ENCODE assay signal across 1 cellular context in the genomic region with DNA sequence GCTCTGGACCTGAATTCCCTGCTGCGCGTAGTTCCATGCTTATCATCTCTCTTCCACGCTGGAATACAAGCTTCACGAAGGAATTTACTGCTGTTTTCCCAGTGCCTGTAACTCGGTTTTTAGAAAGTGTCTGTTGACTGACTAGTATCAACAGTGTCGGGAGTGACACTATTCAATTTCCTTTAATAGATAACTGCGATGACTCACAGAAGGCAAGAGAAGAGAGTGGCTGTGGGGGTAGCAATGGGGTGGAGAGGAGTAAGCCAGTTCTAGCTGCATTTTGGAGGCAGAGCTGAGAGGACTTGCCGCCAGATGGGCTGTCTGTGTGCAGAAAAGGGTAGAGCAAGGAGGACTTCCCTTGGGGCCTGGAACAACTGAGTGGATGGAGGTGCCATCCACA.
A peak's percentile ranks its signal among the peaks of the same experiment; 100 is the strongest.
TF ChIP-seq lines count a peak whose summit lies in the region.

No MANE protein-coding gene starts in this region.

TF ChIP-seq in K562, 482 proteins besides CTCF, POLR2A, EP300 and RAD21:
- TF ChIP-seq CCAR2 (IDR thresholded peaks at IDR 0.05; ENCODE audit: low read depth, low read length) (no peak), ZZZ3 (IDR thresholded peaks at IDR 0.05) (no peak), MYC (IDR thresholded peaks at IDR 0.05; ENCODE audit: low read depth, low read length) (no peak), MYC (CRISPR knock-in tag; IDR thresholded peaks at IDR 0.05; ENCODE audit: borderline replicate concordance, low read depth) (no peak), CHCHD3 (CRISPR knock-in tag; IDR thresholded peaks at IDR 0.05) (no peak), RFX5 (IDR thresholded peaks at IDR 0.05; ENCODE audit: low read depth, low read length) (no peak), ZNF707 (CRISPR knock-in tag; conservative IDR thresholded peaks at IDR 0.05) (no peak), DACH1 (IDR thresholded peaks at IDR 0.05; ENCODE audit: partially characterized antibody) (peak; percentile 14), ZFX (CRISPR knock-in tag; IDR thresholded peaks at IDR 0.05) (0 out of 2 replicates have a peak, but pooled peaks have one; percentile 16), GATAD2B (IDR thresholded peaks at IDR 0.05; ENCODE audit: borderline replicate concordance) (no peak), POLR2G (IDR thresholded peaks at IDR 0.05; ENCODE audit: low read depth, low read length) (no peak), MEIS2 (IDR thresholded peaks at IDR 0.05; ENCODE audit: partially characterized antibody) (peak; percentile 26), ZNF57 (CRISPR knock-in tag; IDR thresholded peaks at IDR 0.05) (no peak), SMAD1 (IDR thresholded peaks at IDR 0.05; ENCODE audit: low read depth, low read length, partially characterized antibody) (no peak), ZBTB1 (CRISPR knock-in tag; IDR thresholded peaks at IDR 0.05; ENCODE audit: borderline replicate concordance, low read depth) (no peak), JUN (IDR thresholded peaks at IDR 0.05; ENCODE audit: borderline replicate concordance, low read depth, low read length) (0 out of 2 replicates have a peak, but pooled peaks have one; percentile 22), JUN (CRISPR knock-in tag; IDR thresholded peaks at IDR 0.05; ENCODE audit: borderline replicate concordance) (no peak), SMARCA4 (IDR thresholded peaks at IDR 0.05) (peak; percentile 36; the same call in 1 of the 2 replicates), ZNF507 (tag; conservative IDR thresholded peaks at IDR 0.05) (no peak), NONO (IDR thresholded peaks at IDR 0.05; ENCODE audit: low read depth in 2 of 2, low read length in 1 of 2) (no peak), KLF16 (IDR thresholded peaks at IDR 0.05) (0 out of 2 replicates have a peak, but pooled peaks have one; percentile 33), FOXA3 (CRISPR knock-in tag; conservative IDR thresholded peaks at IDR 0.05 in 1 of 2, IDR thresholded peaks at IDR 0.05 in 1 of 2) (0 out of 4 replicates have a peak, but pooled peaks of 1 of the 2 experiments have one; percentile 41), ZNF3 (CRISPR knock-in tag; IDR thresholded peaks at IDR 0.05) (no peak), BACH1 (tag; IDR thresholded peaks at IDR 0.05) (no peak), FOSL1 (tag; conservative IDR thresholded peaks at IDR 0.05) (peak; percentile 85), JUND (IDR thresholded peaks at IDR 0.05; ENCODE audit: borderline replicate concordance, low read depth, low read length) (peak; percentile 79), JUND (tag; IDR thresholded peaks at IDR 0.05; ENCODE audit: borderline replicate concordance, low read depth, low read length) (peak; percentile 34; the same call in 1 of the 3 replicates), GTF2F1 (IDR thresholded peaks at IDR 0.05; ENCODE audit: low read depth, low read length) (no peak), NR4A1 (CRISPR knock-in tag; IDR thresholded peaks at IDR 0.05) (no peak), NR4A1 (tag; IDR thresholded peaks at IDR 0.05) (no peak), KLF13 (tag; IDR thresholded peaks at IDR 0.05; ENCODE audit: borderline replicate concordance, low read depth) (no peak), ZNF121 (CRISPR knock-in tag; conservative IDR thresholded peaks at IDR 0.05) (no peak), ZNF217 (CRISPR knock-in tag; IDR thresholded peaks at IDR 0.05) (no peak), ZNF41 (CRISPR knock-in tag; conservative IDR thresholded peaks at IDR 0.05) (no peak), XRCC5 (IDR thresholded peaks at IDR 0.05; ENCODE audit: low read depth, low read length) (no peak), HDAC3 (IDR thresholded peaks at IDR 0.05; ENCODE audit: borderline replicate concordance, partially characterized antibody) (no peak), SLC30A9 (CRISPR knock-in tag; IDR thresholded peaks at IDR 0.05) (no peak), ZNF124 (CRISPR knock-in tag; IDR thresholded peaks at IDR 0.05) (no peak), ZNF175 (CRISPR knock-in tag; IDR thresholded peaks at IDR 0.05; ENCODE audit: low read depth) (no peak), ZNF354B (CRISPR knock-in tag; IDR thresholded peaks at IDR 0.05) (no peak), DMBX1 (CRISPR knock-in tag; IDR thresholded peaks at IDR 0.05; ENCODE audit: borderline replicate concordance) (no peak), PHTF2 (CRISPR knock-in tag; IDR thresholded peaks at IDR 0.05) (no peak), PCBP2 (IDR thresholded peaks at IDR 0.05; ENCODE audit: low read depth, low read length, poor library complexity, severe bottlenecking) (no peak), EP400 (IDR thresholded peaks at IDR 0.05) (no peak)
- TF ChIP-seq, protein P1, sequence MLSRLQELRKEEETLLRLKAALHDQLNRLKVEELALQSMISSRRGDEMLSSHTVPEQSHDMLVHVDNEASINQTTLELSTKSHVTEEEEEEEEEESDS (CRISPR knock-in tag; IDR thresholded peaks at IDR 0.05): no peak
- TF ChIP-seq, protein P2, sequence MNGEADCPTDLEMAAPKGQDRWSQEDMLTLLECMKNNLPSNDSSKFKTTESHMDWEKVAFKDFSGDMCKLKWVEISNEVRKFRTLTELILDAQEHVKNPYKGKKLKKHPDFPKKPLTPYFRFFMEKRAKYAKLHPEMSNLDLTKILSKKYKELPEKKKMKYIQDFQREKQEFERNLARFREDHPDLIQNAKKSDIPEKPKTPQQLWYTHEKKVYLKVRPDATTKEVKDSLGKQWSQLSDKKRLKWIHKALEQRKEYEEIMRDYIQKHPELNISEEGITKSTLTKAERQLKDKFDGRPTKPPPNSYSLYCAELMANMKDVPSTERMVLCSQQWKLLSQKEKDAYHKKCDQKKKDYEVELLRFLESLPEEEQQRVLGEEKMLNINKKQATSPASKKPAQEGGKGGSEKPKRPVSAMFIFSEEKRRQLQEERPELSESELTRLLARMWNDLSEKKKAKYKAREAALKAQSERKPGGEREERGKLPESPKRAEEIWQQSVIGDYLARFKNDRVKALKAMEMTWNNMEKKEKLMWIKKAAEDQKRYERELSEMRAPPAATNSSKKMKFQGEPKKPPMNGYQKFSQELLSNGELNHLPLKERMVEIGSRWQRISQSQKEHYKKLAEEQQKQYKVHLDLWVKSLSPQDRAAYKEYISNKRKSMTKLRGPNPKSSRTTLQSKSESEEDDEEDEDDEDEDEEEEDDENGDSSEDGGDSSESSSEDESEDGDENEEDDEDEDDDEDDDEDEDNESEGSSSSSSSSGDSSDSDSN (IDR thresholded peaks at IDR 0.05; ENCODE audit: borderline replicate concordance in 1 of 2, low read depth in 2 of 2, low read length in 2 of 2): no peak
- TF ChIP-seq, protein P3, sequence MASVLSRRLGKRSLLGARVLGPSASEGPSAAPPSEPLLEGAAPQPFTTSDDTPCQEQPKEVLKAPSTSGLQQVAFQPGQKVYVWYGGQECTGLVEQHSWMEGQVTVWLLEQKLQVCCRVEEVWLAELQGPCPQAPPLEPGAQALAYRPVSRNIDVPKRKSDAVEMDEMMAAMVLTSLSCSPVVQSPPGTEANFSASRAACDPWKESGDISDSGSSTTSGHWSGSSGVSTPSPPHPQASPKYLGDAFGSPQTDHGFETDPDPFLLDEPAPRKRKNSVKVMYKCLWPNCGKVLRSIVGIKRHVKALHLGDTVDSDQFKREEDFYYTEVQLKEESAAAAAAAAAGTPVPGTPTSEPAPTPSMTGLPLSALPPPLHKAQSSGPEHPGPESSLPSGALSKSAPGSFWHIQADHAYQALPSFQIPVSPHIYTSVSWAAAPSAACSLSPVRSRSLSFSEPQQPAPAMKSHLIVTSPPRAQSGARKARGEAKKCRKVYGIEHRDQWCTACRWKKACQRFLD (CRISPR knock-in tag; IDR thresholded peaks at IDR 0.05): no peak
- TF ChIP-seq, protein P4, sequence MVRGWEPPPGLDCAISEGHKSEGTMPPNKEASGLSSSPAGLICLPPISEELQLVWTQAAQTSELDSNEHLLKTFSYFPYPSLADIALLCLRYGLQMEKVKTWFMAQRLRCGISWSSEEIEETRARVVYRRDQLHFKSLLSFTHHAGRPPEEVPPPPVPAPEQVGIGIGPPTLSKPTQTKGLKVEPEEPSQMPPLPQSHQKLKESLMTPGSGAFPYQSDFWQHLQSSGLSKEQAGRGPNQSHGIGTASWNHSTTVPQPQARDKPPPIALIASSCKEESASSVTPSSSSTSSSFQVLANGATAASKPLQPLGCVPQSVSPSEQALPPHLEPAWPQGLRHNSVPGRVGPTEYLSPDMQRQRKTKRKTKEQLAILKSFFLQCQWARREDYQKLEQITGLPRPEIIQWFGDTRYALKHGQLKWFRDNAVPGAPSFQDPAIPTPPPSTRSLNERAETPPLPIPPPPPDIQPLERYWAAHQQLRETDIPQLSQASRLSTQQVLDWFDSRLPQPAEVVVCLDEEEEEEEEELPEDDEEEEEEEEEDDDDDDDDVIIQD (CRISPR knock-in tag; IDR thresholded peaks at IDR 0.05): no peak
- TF ChIP-seq, protein P5, sequence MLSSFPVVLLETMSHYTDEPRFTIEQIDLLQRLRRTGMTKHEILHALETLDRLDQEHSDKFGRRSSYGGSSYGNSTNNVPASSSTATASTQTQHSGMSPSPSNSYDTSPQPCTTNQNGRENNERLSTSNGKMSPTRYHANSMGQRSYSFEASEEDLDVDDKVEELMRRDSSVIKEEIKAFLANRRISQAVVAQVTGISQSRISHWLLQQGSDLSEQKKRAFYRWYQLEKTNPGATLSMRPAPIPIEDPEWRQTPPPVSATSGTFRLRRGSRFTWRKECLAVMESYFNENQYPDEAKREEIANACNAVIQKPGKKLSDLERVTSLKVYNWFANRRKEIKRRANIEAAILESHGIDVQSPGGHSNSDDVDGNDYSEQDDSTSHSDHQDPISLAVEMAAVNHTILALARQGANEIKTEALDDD (IDR thresholded peaks at IDR 0.05): peak; percentile 36; the same call in 1 of the 2 replicates
- TF ChIP-seq, protein P6, sequence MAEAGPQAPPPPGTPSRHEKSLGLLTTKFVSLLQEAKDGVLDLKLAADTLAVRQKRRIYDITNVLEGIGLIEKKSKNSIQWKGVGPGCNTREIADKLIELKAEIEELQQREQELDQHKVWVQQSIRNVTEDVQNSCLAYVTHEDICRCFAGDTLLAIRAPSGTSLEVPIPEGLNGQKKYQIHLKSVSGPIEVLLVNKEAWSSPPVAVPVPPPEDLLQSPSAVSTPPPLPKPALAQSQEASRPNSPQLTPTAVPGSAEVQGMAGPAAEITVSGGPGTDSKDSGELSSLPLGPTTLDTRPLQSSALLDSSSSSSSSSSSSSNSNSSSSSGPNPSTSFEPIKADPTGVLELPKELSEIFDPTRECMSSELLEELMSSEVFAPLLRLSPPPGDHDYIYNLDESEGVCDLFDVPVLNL (CRISPR knock-in tag; IDR thresholded peaks at IDR 0.05; ENCODE audit: low read depth): no peak
- TF ChIP-seq, protein P7, sequence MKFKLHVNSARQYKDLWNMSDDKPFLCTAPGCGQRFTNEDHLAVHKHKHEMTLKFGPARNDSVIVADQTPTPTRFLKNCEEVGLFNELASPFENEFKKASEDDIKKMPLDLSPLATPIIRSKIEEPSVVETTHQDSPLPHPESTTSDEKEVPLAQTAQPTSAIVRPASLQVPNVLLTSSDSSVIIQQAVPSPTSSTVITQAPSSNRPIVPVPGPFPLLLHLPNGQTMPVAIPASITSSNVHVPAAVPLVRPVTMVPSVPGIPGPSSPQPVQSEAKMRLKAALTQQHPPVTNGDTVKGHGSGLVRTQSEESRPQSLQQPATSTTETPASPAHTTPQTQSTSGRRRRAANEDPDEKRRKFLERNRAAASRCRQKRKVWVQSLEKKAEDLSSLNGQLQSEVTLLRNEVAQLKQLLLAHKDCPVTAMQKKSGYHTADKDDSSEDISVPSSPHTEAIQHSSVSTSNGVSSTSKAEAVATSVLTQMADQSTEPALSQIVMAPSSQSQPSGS (CRISPR knock-in tag; IDR thresholded peaks at IDR 0.05): no peak
- TF ChIP-seq, protein P8, sequence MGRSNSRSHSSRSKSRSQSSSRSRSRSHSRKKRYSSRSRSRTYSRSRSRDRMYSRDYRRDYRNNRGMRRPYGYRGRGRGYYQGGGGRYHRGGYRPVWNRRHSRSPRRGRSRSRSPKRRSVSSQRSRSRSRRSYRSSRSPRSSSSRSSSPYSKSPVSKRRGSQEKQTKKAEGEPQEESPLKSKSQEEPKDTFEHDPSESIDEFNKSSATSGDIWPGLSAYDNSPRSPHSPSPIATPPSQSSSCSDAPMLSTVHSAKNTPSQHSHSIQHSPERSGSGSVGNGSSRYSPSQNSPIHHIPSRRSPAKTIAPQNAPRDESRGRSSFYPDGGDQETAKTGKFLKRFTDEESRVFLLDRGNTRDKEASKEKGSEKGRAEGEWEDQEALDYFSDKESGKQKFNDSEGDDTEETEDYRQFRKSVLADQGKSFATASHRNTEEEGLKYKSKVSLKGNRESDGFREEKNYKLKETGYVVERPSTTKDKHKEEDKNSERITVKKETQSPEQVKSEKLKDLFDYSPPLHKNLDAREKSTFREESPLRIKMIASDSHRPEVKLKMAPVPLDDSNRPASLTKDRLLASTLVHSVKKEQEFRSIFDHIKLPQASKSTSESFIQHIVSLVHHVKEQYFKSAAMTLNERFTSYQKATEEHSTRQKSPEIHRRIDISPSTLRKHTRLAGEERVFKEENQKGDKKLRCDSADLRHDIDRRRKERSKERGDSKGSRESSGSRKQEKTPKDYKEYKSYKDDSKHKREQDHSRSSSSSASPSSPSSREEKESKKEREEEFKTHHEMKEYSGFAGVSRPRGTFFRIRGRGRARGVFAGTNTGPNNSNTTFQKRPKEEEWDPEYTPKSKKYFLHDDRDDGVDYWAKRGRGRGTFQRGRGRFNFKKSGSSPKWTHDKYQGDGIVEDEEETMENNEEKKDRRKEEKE (IDR thresholded peaks at IDR 0.05; ENCODE audit: borderline replicate concordance in 1 of 2, control insufficient read depth in 1 of 2, low read depth in 2 of 2, low read length in 1 of 2): no peak
- TF ChIP-seq, protein P9, sequence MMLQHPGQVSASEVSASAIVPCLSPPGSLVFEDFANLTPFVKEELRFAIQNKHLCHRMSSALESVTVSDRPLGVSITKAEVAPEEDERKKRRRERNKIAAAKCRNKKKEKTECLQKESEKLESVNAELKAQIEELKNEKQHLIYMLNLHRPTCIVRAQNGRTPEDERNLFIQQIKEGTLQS (IDR thresholded peaks at IDR 0.05): peak; percentile 69
- TF ChIP-seq, protein P9 (CRISPR knock-in tag; conservative IDR thresholded peaks at IDR 0.05): no peak
- TF ChIP-seq, protein P10, sequence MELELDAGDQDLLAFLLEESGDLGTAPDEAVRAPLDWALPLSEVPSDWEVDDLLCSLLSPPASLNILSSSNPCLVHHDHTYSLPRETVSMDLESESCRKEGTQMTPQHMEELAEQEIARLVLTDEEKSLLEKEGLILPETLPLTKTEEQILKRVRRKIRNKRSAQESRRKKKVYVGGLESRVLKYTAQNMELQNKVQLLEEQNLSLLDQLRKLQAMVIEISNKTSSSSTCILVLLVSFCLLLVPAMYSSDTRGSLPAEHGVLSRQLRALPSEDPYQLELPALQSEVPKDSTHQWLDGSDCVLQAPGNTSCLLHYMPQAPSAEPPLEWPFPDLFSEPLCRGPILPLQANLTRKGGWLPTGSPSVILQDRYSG (tag; conservative IDR thresholded peaks at IDR 0.05; ENCODE audit: low read depth): no peak
